In the genomic region with DNA sequence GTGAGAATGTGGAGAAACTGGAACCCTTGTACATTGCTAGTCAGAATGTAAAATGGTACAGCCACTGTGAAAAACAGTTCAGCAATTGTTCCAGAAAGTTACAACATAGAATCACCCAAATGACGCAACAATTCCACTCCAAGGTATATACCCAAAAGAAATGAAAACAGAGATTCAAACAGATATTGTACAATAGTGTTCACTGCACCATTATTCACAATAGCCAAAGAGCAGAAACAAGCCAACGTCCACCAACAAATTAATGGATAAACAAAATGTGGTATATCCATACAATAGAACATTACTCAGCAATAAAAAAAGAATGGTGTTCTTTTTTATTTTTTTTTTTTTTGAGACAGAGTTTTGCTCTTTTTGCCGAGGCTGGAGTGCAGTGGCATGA, we compare ENCODE assay signal across 1 cellular context.
A peak's percentile ranks its signal among the peaks of the same experiment; 100 is the strongest.
TF ChIP-seq lines count a peak whose summit lies in the region.

No MANE protein-coding gene starts in this region.

TF ChIP-seq in HepG2, 621 proteins besides CTCF, POLR2A, EP300 and RAD21 (continued from another document):
- TF ChIP-seq ARID5B (CRISPR knock-in tag; IDR thresholded peaks at IDR 0.05) (0 out of 2 replicates have a peak, but pooled peaks have one; percentile 12), MTA1 (CRISPR knock-in tag; IDR thresholded peaks at IDR 0.05; ENCODE audit: borderline replicate concordance) (no peak), SOX13 (IDR thresholded peaks at IDR 0.05) (no peak), SOX13 (CRISPR knock-in tag; conservative IDR thresholded peaks at IDR 0.05 in 1 of 2, IDR thresholded peaks at IDR 0.05 in 1 of 2) (peak in 1 of 2 experiments; percentile 59; a peak in 2 of 4 replicates), SNAI1 (CRISPR knock-in tag; IDR thresholded peaks at IDR 0.05; ENCODE audit: borderline replicate concordance) (no peak), MEF2D (CRISPR knock-in tag; IDR thresholded peaks at IDR 0.05) (no peak), CEBPB (IDR thresholded peaks at IDR 0.05; ENCODE audit: borderline replicate concordance, low read depth, low read length) (peak; percentile 97), GATAD2A (CRISPR knock-in tag; IDR thresholded peaks at IDR 0.05) (0 out of 2 replicates have a peak, but pooled peaks have one; percentile 31), ZNF292 (CRISPR knock-in tag; IDR thresholded peaks at IDR 0.05; ENCODE audit: borderline replicate concordance, low read depth) (no peak), CEBPG (CRISPR knock-in tag; IDR thresholded peaks at IDR 0.05) (peak; percentile 92), HNF4A (CRISPR knock-in tag; IDR thresholded peaks at IDR 0.05) (peak; percentile 37; the same call in 1 of the 2 replicates), ZNF644 (CRISPR knock-in tag; IDR thresholded peaks at IDR 0.05; ENCODE audit: low read depth) (peak; percentile 79), ATF7 (IDR thresholded peaks at IDR 0.05) (0 out of 2 replicates have a peak, but pooled peaks have one; percentile 22), ATF7 (CRISPR knock-in tag; IDR thresholded peaks at IDR 0.05) (no peak)
- TF ChIP-seq, protein P1, sequence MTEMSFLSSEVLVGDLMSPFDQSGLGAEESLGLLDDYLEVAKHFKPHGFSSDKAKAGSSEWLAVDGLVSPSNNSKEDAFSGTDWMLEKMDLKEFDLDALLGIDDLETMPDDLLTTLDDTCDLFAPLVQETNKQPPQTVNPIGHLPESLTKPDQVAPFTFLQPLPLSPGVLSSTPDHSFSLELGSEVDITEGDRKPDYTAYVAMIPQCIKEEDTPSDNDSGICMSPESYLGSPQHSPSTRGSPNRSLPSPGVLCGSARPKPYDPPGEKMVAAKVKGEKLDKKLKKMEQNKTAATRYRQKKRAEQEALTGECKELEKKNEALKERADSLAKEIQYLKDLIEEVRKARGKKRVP (CRISPR knock-in tag; IDR thresholded peaks at IDR 0.05): peak in 1 of 2 experiments; percentile 76; a peak in 2 of 4 replicates
